ENCODE assay signal across 28 cellular contexts in genomic region chr1:39795651-39796050, GRCh38. TPM values are rescaled to one million over a fixed set of nuclear protein-coding genes. Genes with fewer than 3 reads are reported as not detected.
"Had no signal": no experiment of that assay in that cellular context is flagged by ENCODE, and none has a peak within 500 bp of the region (broad histone marks: within the 10 kb centered on the region; RNA-seq: fewer than 3 reads in every experiment).

No MANE protein-coding gene starts in this region.

- H2AFZ ChIP-seq: hepatocyte had no signal

- H3K9me3 ChIP-seq: colonic mucosa, esophagus muscularis mucosa, gastroesophageal sphincter, heart left ventricle, psoas muscle, spleen, testis, tibial nerve, upper lobe of left lung had no signal

- H3K79me2 ChIP-seq: hepatocyte had no signal

- ATAC-seq: foreskin keratinocyte; gastroesophageal sphincter; heart left ventricle; naive thymus-derived CD8-positive, alpha-beta T cell; psoas muscle; right cardiac atrium; stimulated activated memory B cell treated with anti-CD40 and anti-IgM and Interleukin-4, amounts not matched to agents 10 μg/mL and 1 μg/mL and 100 μg/mL, for 72 hours; stimulated activated naive CD8-positive, alpha-beta T cell treated with anti-CD3 and anti-CD28 coated beads, Interleukin-15, Interleukin-2, amounts not matched to agents 100 U/mL and 50 U/mL, for 24 hours had no signal

- H3K4me1 ChIP-seq: testis had no signal

- H3K27me3 ChIP-seq: colonic mucosa, testis, tibial nerve, upper lobe of left lung had no signal

- H3K27ac ChIP-seq: colonic mucosa, esophagus muscularis mucosa, foreskin keratinocyte, gastroesophageal sphincter, heart left ventricle, hepatocyte, psoas muscle, skin epidermis, spleen, testis, tibial nerve, upper lobe of left lung had no signal

- DNase-seq: colonic mucosa; effector memory CD4-positive, alpha-beta T cell; foreskin keratinocyte; heart left ventricle; kidney glomerular epithelial cell; mammary epithelial cell; mesendoderm; naive thymus-derived CD8-positive, alpha-beta T cell; nephron progenitor cell; nucleus accumbens; psoas muscle; right cardiac atrium; spleen; stimulated activated CD4-positive, alpha-beta T cell treated with anti-CD3 and anti-CD28 coated beads, Interleukin-4, amount 100 ng/mL, for 4 hours; stimulated activated naive CD8-positive, alpha-beta T cell treated with anti-CD3 and anti-CD28 coated beads, Interleukin-15, Interleukin-2, amounts not matched to agents 100 U/mL and 50 U/mL, for 24 hours; substantia nigra; testis; upper lobe of left lung had no signal

- H3K36me3 ChIP-seq: colonic mucosa, esophagus muscularis mucosa, gastroesophageal sphincter, heart left ventricle, spleen, tibial nerve, upper lobe of left lung had no signal

- H3K4me3 ChIP-seq: colonic mucosa, esophagus muscularis mucosa, gastroesophageal sphincter, heart left ventricle, hepatocyte, psoas muscle, skin epidermis, spleen, testis, tibial nerve, upper lobe of left lung had no signal

- H3K4me2 ChIP-seq: hepatocyte had no signal

RNA-seq across cellular contexts. Expression of gene BMP8B, which starts 7.0 kb away (rescaled TPM):
- total RNA-seq: fibroblast of lung, mammary epithelial cell had no signal
- polyA plus RNA-seq: endothelial cell of umbilical vein had no signal

RNA-seq across cellular contexts. Expression of gene OXCT2, which starts 24.5 kb away (rescaled TPM):
- total RNA-seq: chondrocyte; naive thymus-derived CD8-positive, alpha-beta T cell; osteocyte had no signal
- polyA plus RNA-seq: naive thymus-derived CD8-positive, alpha-beta T cell had no signal
